In the genomic region with DNA sequence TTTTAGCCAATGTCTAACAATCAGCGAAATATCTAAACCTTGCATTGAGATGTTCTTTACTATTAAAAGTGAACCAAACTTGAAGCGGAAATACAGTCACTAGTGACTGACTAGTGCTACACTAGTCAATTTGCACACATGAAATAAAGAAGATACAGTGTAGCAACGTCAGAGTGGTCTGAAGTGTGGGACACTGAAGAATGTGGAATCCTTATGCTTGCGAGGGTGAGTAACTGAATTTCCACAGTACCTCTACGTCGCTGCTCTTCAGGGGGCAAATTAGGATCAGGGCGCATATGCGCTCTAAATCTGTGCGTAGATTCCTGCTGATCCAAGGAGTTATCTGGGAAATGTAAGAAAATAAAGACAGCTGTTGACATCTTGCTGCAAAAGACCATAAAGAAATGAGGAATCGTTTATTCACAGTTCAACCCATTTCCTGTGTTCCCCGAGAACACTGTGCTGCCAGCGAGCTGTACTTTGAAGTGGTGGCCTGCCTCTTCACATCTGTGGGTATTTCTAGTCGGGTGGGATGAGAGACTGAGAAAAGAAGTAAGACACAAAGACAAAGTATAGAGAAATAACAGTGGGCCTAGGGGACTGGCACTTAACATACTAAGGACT, we compare ENCODE assay signal across 12 cellular contexts. TPM values are rescaled to one million over a fixed set of nuclear protein-coding genes. Genes with fewer than 3 reads are reported as not detected.
A peak's percentile ranks its signal among the peaks of the same experiment; 100 is the strongest.
DNase-seq lines count a peak whose midpoint lies in the region; ATAC-seq and TF ChIP-seq lines count a peak whose summit lies in the region.
"Had no signal": no experiment of that assay in that cellular context is flagged by ENCODE, and none has a peak within 500 bp of the region (broad histone marks: within the 10 kb centered on the region; RNA-seq: fewer than 3 reads in every experiment).

No MANE protein-coding gene starts in this region.

- WGBS in thymus: 22% methylated on average over 13 of the region's 13 CpGs

- H3K4me3 ChIP-seq in mucosa of descending colon (no peak overlapping the region), thymus (ENCODE audit: low read length) (peak overlapping the region; percentile 50), breast epithelium (no peak overlapping the region)
- H3K4me3 ChIP-seq: SJSA1 had no signal

- DNase-seq in stimulated activated naive CD4-positive, alpha-beta T cell (lab: John Stamatoyannopoulos, UW): peak; percentile 27 to 76 (median 56)
- DNase-seq in stimulated activated naive CD4-positive, alpha-beta T cell treated with Interleukin-2 at 50 U/mL for 16 hours (lab: John Stamatoyannopoulos, UW): no peak
- peak; percentile 28 for DNase-seq in activated gamma-delta T cell treated with anti-CD3 and anti-CD28 coated beads, Interleukin-2, amount 50 U/mL, for 16 hours (ENCODE audit: low read depth)
- DNase-seq in mucosa of descending colon (no peak), breast epithelium (ENCODE audit: low spot score in 2 of 2) (no peak)
- DNase-seq: NCI-H1694 treated with DMSO at 0.1 percent for 48 hours had no signal

- H3K36me3 ChIP-seq in mucosa of descending colon (ENCODE audit: low read depth) (no peaks in the 10 kb centered on the region), thymus (ENCODE audit: control insufficient read depth, insufficient read depth) (no peaks in the 10 kb centered on the region), breast epithelium (no peaks in the 10 kb centered on the region)
- H3K36me3 ChIP-seq: SJSA1 had no signal

- H3K9me3 ChIP-seq in mucosa of descending colon (no peaks in the 10 kb centered on the region), thymus (ENCODE audit: control insufficient read depth) (no peaks in the 10 kb centered on the region), breast epithelium (no peaks in the 10 kb centered on the region)
- H3K9me3 ChIP-seq: SJSA1 had no signal

- H3K27me3 ChIP-seq in thymus (ENCODE audit: control insufficient read depth, insufficient read depth) (no peaks in the 10 kb centered on the region), breast epithelium (peaks cover 0 to 14% of the 10 kb centered on the region in 2 donors)

- H3K27ac ChIP-seq in thymus (ENCODE audit: low read depth): peak overlapping the region; percentile 98
- no peak overlapping the region for H3K27ac ChIP-seq in breast epithelium
- H3K27ac ChIP-seq: SJSA1 had no signal

- no peak for TF ChIP-seq POLR2A in breast epithelium (IDR thresholded peaks at IDR 0.05)

- ATAC-seq in mucosa of descending colon (peak; percentile 41), GM21825 (IDR thresholded peaks at IDR 0.05; ENCODE audit: unreplicated experiment) (no peak), HG03139 (IDR thresholded peaks at IDR 0.05; ENCODE audit: unreplicated experiment) (no peak)

- TF ChIP-seq CTCF in mucosa of descending colon (IDR thresholded peaks at IDR 0.05) (no peak), breast epithelium (IDR thresholded peaks at IDR 0.05) (no peak)

- no peaks in the 10 kb centered on the region for H3K4me1 ChIP-seq in mucosa of descending colon (ENCODE audit: low read depth)
- peaks cover 49% of the 10 kb centered on the region for H3K4me1 ChIP-seq in thymus (ENCODE audit: control insufficient read depth, insufficient read depth, low read length)
- H3K4me1 ChIP-seq in breast epithelium: no peaks in the 10 kb centered on the region
- H3K4me1 ChIP-seq: SJSA1 had no signal

- intact Hi-C loops in mucosa of descending colon (cut with DNase I, micrococcal nuclease) (no loop called here), breast epithelium (cut with DNase I; ENCODE audit: low total_unique reads) (no loop called here)

RNA-seq across cellular contexts. Expression of a gene that starts 39.8 kb away (rescaled TPM):
- total RNA-seq in mucosa of descending colon (1 to 10 TPM; 2.8 to 9.7 (median 6.0) TPM), breast epithelium (10 to 100 TPM in 1 of 3 donors, 1 to 10 TPM in 2; 4.3 to 35.7 (median 7.9) TPM)
- 3.4 TPM for polyA plus RNA-seq in thymus
- total RNA-seq: SJSA1 had no signal

RNA-seq across cellular contexts. Expression of a gene that starts 50.7 kb away (rescaled TPM):
- not detected for total RNA-seq in mucosa of descending colon
- polyA plus RNA-seq in thymus: not detected
- total RNA-seq in breast epithelium: not detected
- total RNA-seq: mononuclear cell, SJSA1 had no signal
- polyA plus RNA-seq: IgD-negative memory B cell had no signal

Comparison
In these comparisons a context has a peak if more than half of its experiments do, and no peak if none do; other contexts are left out.
1. DNase-seq: peak in stimulated activated naive CD4-positive, alpha-beta T cell (6 of 6) and activated gamma-delta T cell treated with anti-CD3 and anti-CD28 coated beads, Interleukin-2, amount 50 U/mL, for 16 hours (single experiment); none in stimulated activated naive CD4-positive, alpha-beta T cell treated with Interleukin-2 at 50 U/mL for 16 hours (single experiment), mucosa of descending colon (0 of 3) and breast epithelium (0 of 2).